ENCODE assay signal across 22 cellular contexts in genomic region chr15:27623560-27624305, GRCh38.
"Had no signal": no experiment of that assay in that cellular context is flagged by ENCODE, and none has a peak within 500 bp of the region (broad histone marks: within the 10 kb centered on the region; RNA-seq: fewer than 3 reads in every experiment).

No MANE protein-coding gene starts in this region.

- H3K9me3 ChIP-seq: prostate gland, vagina had no signal

- H3K4me3 Mint-ChIP-seq: activated CD8-positive, alpha-beta memory T cell treated with anti-CD3 and anti-CD28 coated beads, Interleukin-2, amount 10 ng/mL, durations not matched to agents 7 days and 5 days; dendritic cell treated with granulocyte-macrophage colony-stimulating factor and Interleukin-4, amounts not matched to agents 40 ng/mL and 50 ng/mL, for 4 days; nephron progenitor cell had no signal

- H3K27me3 Mint-ChIP-seq: activated CD8-positive, alpha-beta memory T cell treated with anti-CD3 and anti-CD28 coated beads, Interleukin-2, amount 10 ng/mL, durations not matched to agents 7 days and 5 days; dendritic cell treated with granulocyte-macrophage colony-stimulating factor and Interleukin-4, amounts not matched to agents 40 ng/mL and 50 ng/mL, for 4 days had no signal

- H3K36me3 ChIP-seq: heart left ventricle, lower lobe of right lung, prostate gland, tibial nerve, vagina had no signal

- H3K27ac Mint-ChIP-seq: activated CD8-positive, alpha-beta memory T cell treated with anti-CD3 and anti-CD28 coated beads, Interleukin-2, amount 10 ng/mL, durations not matched to agents 7 days and 5 days; dendritic cell treated with granulocyte-macrophage colony-stimulating factor and Interleukin-4, amounts not matched to agents 40 ng/mL and 50 ng/mL, for 4 days; nephron progenitor cell had no signal

- H3K27ac ChIP-seq: heart left ventricle, lower lobe of right lung, prostate gland, skin epidermis, tibial nerve, vagina had no signal

- H3K4me1 ChIP-seq: heart left ventricle, lower lobe of right lung, prostate gland, tibial nerve, vagina had no signal

- DNase-seq: activated CD4-positive, alpha-beta T cell treated with anti-CD3 and anti-CD28 coated beads, Interleukin-2, amount 50 U/mL, for 48 hours; activated CD4-positive, CD25-positive, alpha-beta regulatory T cell treated with anti-CD3 and anti-CD28 coated beads, Interleukin-2, amount 50 U/mL, for 72 hours; activated CD8-positive, alpha-beta memory T cell treated with anti-CD3 and anti-CD28 coated beads, Interleukin-2, amount 10 ng/mL, durations not matched to agents 7 days and 5 days; activated effector memory CD4-positive, alpha-beta T cell treated with Interleukin-2 at 50 U/mL for 16 hours; activated naive CD4-positive, alpha-beta T cell treated with anti-CD3 and anti-CD28 coated beads, Interleukin-2, amount 50 U/mL, for 16 hours; activated T-cell treated with anti-CD3 and anti-CD28 coated beads, Interleukin-2, amount 50 U/mL, for 1 hour; effector memory CD4-positive, alpha-beta T cell; foreskin melanocyte; heart left ventricle; left cardiac atrium; lower lobe of right lung; nephron progenitor cell; right cardiac atrium; stimulated activated CD4-positive, alpha-beta T cell treated with anti-CD3 and anti-CD28 coated beads, Interleukin-4, amount 100 ng/mL, for 4 hours; stimulated activated CD8-positive, alpha-beta memory T cell treated with anti-CD3 and anti-CD28 coated beads, Interleukin-4, amount 100 ng/mL, for 48 hours; stimulated activated naive CD4-positive, alpha-beta T cell treated with Interleukin-2 at 50 U/mL for 16 hours; substantia nigra had no signal

- H3K4me1 Mint-ChIP-seq: activated CD8-positive, alpha-beta memory T cell treated with anti-CD3 and anti-CD28 coated beads, Interleukin-2, amount 10 ng/mL, durations not matched to agents 7 days and 5 days; nephron progenitor cell had no signal

- H3K27me3 ChIP-seq: heart left ventricle, tibial nerve, vagina had no signal

- H3K36me3 Mint-ChIP-seq: activated CD8-positive, alpha-beta memory T cell treated with anti-CD3 and anti-CD28 coated beads, Interleukin-2, amount 10 ng/mL, durations not matched to agents 7 days and 5 days had no signal

- H3K4me3 ChIP-seq: heart left ventricle, lower lobe of right lung, prostate gland, skin epidermis, tibial nerve, vagina had no signal
